34 cellular contexts compared by ENCODE assay signal in genomic region chr6:46476301-46476700, GRCh38. TPM values are rescaled to one million over a fixed set of nuclear protein-coding genes. Genes with fewer than 3 reads are reported as not detected.
"Had no signal": no experiment of that assay in that cellular context is flagged by ENCODE, and none has a peak within 500 bp of the region (broad histone marks: within the 10 kb centered on the region; RNA-seq: fewer than 3 reads in every experiment).

No MANE protein-coding gene starts in this region.

- H3K27me3 ChIP-seq: adrenal gland, Peyer's patch, SJSA1 had no signal

- FAIRE-seq: TTC549 had no signal

- H3K4me3 Mint-ChIP-seq: activated B cell treated with CpG ODN at 0.5 μM for 24 hours; activated CD4-positive, alpha-beta memory T cell treated with anti-CD3 and anti-CD28 coated beads for 36 hours; activated naive CD4-positive, alpha-beta T cell treated with anti-CD3 and anti-CD28 coated beads for 36 hours; activated T-cell treated with anti-CD3 and anti-CD28 coated beads, Interleukin-2, amount 50 U/mL, for 4 hours; activated T-helper 1 cell treated with anti-CD3 and anti-CD28 coated beads, Interleukin-12 subunit alpha, Interleukin-12 subunit beta, Interleukin-2, Interleukin-4 antibody, amounts not matched to agents 30 ng/mL and 10 ng/mL and 1 ng/mL, durations not matched to agents 14 hours and 24 hours and 36 hours; brain; T-helper 1 cell treated with Interleukin-12 subunit alpha and Interleukin-12 subunit beta and Interleukin-4 antibody, amounts not matched to agents 30 μg/mL and 1 μg/mL, for 36 hours; T-helper 2 cell treated with Interferon-gamma antibody and Interleukin-4, amounts not matched to agents 5 μg/mL and 100 μg/mL, for 36 hours had no signal

- H3K4me3 ChIP-seq: adrenal gland, Peyer's patch, SJSA1 had no signal

- H3K4me1 ChIP-seq: adrenal gland, Peyer's patch had no signal

- H3K9me3 ChIP-seq: adrenal gland, Peyer's patch, SJSA1, SK-N-SH had no signal

- H3K4me2 ChIP-seq: KMS-11, SK-N-SH had no signal

- H3K27ac ChIP-seq: adrenal gland, KMS-11, Peyer's patch, SJSA1 had no signal

- H3K36me3 Mint-ChIP-seq: activated CD4-positive, alpha-beta memory T cell treated with anti-CD3 and anti-CD28 coated beads for 36 hours; activated naive CD4-positive, alpha-beta T cell treated with anti-CD3 and anti-CD28 coated beads, Interleukin-2, amount 50 U/mL, for 72 hours; brain had no signal

- H3K9me2 ChIP-seq: SK-N-SH had no signal

- H3K4me1 Mint-ChIP-seq: activated B cell treated with CpG ODN at 0.5 μM for 24 hours, brain had no signal

- H3K9ac ChIP-seq: KMS-11, SK-N-SH had no signal

- H3K27me3 Mint-ChIP-seq: brain had no signal

- H3K9me3 Mint-ChIP-seq: activated B cell treated with CpG ODN at 0.5 μM for 24 hours; activated CD4-positive, alpha-beta memory T cell treated with anti-CD3 and anti-CD28 coated beads for 36 hours; activated naive CD4-positive, alpha-beta T cell treated with anti-CD3 and anti-CD28 coated beads for 36 hours; activated naive CD4-positive, alpha-beta T cell treated with anti-CD3 and anti-CD28 coated beads, Interleukin-2, amount 50 U/mL, for 72 hours; activated T-cell treated with anti-CD3 and anti-CD28 coated beads, Interleukin-2, amount 50 U/mL, for 4 hours; activated T-helper 1 cell treated with anti-CD3 and anti-CD28 coated beads, Interleukin-12 subunit alpha, Interleukin-12 subunit beta, Interleukin-2, Interleukin-4 antibody, amounts not matched to agents 30 ng/mL and 10 ng/mL and 1 ng/mL, durations not matched to agents 14 hours and 24 hours and 36 hours; brain; T-helper 1 cell treated with Interleukin-12 subunit alpha and Interleukin-12 subunit beta and Interleukin-4 antibody, amounts not matched to agents 30 μg/mL and 1 μg/mL, for 36 hours; T-helper 2 cell treated with Interferon-gamma antibody and Interleukin-4, amounts not matched to agents 5 μg/mL and 100 μg/mL, for 36 hours had no signal

- H3K36me3 ChIP-seq: adrenal gland, Peyer's patch, SJSA1 had no signal

- DNase-seq: activated B cell treated with CpG ODN at 0.5 μM for 24 hours; activated CD4-positive, alpha-beta memory T cell treated with anti-CD3 and anti-CD28 coated beads for 36 hours; activated CD4-positive, alpha-beta T cell treated with anti-CD3 and anti-CD28 coated beads for 4 hours; activated CD4-positive, alpha-beta T cell treated with anti-CD3 and anti-CD28 coated beads, Interleukin-2, amount 50 U/mL, for 1 hour; activated CD4-positive, CD25-positive, alpha-beta regulatory T cell treated with anti-CD3 and anti-CD28 coated beads, Interleukin-2, amount 50 U/mL, for 72 hours; activated CD8-positive, alpha-beta memory T cell treated with anti-CD3 and anti-CD28 coated beads, Interleukin-2, amount 50 U/mL, for 4 hours; activated gamma-delta T cell treated with Interleukin-2 at 50 U/mL for 16 hours; activated naive CD4-positive, alpha-beta T cell treated with anti-CD3 and anti-CD28 coated beads for 36 hours; activated T-cell treated with anti-CD3 and anti-CD28 coated beads for 4 hours; activated T-cell treated with anti-CD3 and anti-CD28 coated beads, Interleukin-2, amount 50 U/mL, for 4 hours; adrenal gland; MM.1S; MV-4-11; NCI-H1092; NCI-H1436 treated with DMSO at 0.1 percent for 48 hours; NCI-H1694 treated with DMSO at 0.1 percent for 48 hours; NCI-H2029; NCI-H345; NCI-H524 treated with DMSO at 0.1 percent for 48 hours; NK-92 treated with Interleukin-12 subunit alpha and Interleukin-12 subunit beta, amount 100 ng/mL, for 24 hours; PC-3; Peyer's patch; RPMI8226; SHP77 treated with DMSO at 0.1 percent for 48 hours; SK-N-SH had no signal

- H3K27ac Mint-ChIP-seq: activated B cell treated with CpG ODN at 0.5 μM for 24 hours; activated CD4-positive, alpha-beta memory T cell treated with anti-CD3 and anti-CD28 coated beads for 36 hours; activated naive CD4-positive, alpha-beta T cell treated with anti-CD3 and anti-CD28 coated beads for 36 hours; activated naive CD4-positive, alpha-beta T cell treated with anti-CD3 and anti-CD28 coated beads, Interleukin-2, amount 50 U/mL, for 72 hours; activated T-helper 1 cell treated with anti-CD3 and anti-CD28 coated beads, Interleukin-12 subunit alpha, Interleukin-12 subunit beta, Interleukin-2, Interleukin-4 antibody, amounts not matched to agents 30 ng/mL and 10 ng/mL and 1 ng/mL, durations not matched to agents 14 hours and 24 hours and 36 hours; brain; T-helper 1 cell treated with Interleukin-12 subunit alpha and Interleukin-12 subunit beta and Interleukin-4 antibody, amounts not matched to agents 30 μg/mL and 1 μg/mL, for 36 hours; T-helper 2 cell treated with Interferon-gamma antibody and Interleukin-4, amounts not matched to agents 5 μg/mL and 100 μg/mL, for 36 hours had no signal

- ATAC-seq: activated naive CD4-positive, alpha-beta T cell treated with anti-CD3 and anti-CD28 coated beads, Interleukin-2, amount 50 U/mL, for 72 hours; activated T-cell treated with anti-CD3 and anti-CD28 coated beads, Interleukin-2, amount 50 U/mL, for 4 hours; PC-3 had no signal

RNA-seq across cellular contexts. Expression of gene RCAN2, which starts 14.9 kb away (rescaled TPM):
- total RNA-seq: activated B cell treated with CpG ODN at 0.5 μM for 24 hours, NCI-H460, PC-3 had no signal
- polyA plus RNA-seq: SK-N-SH had no signal
